2 cellular contexts compared by ENCODE assay signal in genomic region chr14:95537298-95538089, GRCh38.
TF ChIP-seq lines count a peak whose summit lies in the region.

No MANE protein-coding gene starts in this region.

TF ChIP-seq in SK-N-SH, 30 proteins besides CTCF, POLR2A, EP300 and RAD21 (continued from another document):
- TF ChIP-seq ZBTB33 (IDR thresholded peaks at IDR 0.05; ENCODE audit: borderline replicate concordance, low read depth), result no peak

TF ChIP-seq in SK-N-SH treated with all-trans-retinoic acid at 6 μM for 48 hours, 23 proteins besides CTCF, POLR2A, EP300 and RAD21 (continued from another document):
- no peak for TF ChIP-seq POU6F1 (CRISPR knock-in tag; IDR thresholded peaks at IDR 0.05; ENCODE audit: borderline replicate concordance, low read depth)
- TF ChIP-seq ZFP3 (CRISPR knock-in tag; IDR thresholded peaks at IDR 0.05), result no peak
- TF ChIP-seq ZNF565 (CRISPR knock-in tag; conservative IDR thresholded peaks at IDR 0.05; ENCODE audit: low read depth), result no peak
- no peak for TF ChIP-seq TSHZ2 (CRISPR knock-in tag; IDR thresholded peaks at IDR 0.05)
- no peak for TF ChIP-seq RARB (CRISPR knock-in tag; IDR thresholded peaks at IDR 0.05)
